Comparison of ENCODE assay signal across 2 cellular contexts in genomic region chr1:185864889-185865288, GRCh38.
TF ChIP-seq lines count a peak whose summit lies in the region.

No MANE protein-coding gene starts in this region.

TF ChIP-seq in IMR-90, 13 proteins besides CTCF, POLR2A, EP300 and RAD21:
- TF ChIP-seq CEBPB (IDR thresholded peaks at IDR 0.05; ENCODE audit: low read depth, low read length) (peak; percentile 79), RCOR1 (IDR thresholded peaks at IDR 0.05; ENCODE audit: insufficient replicate concordance, low read length) (no peak), USF2 (IDR thresholded peaks at IDR 0.05; ENCODE audit: low read depth, low read length) (no peak), MAZ (IDR thresholded peaks at IDR 0.05; ENCODE audit: borderline replicate concordance, low read depth, low read length) (no peak), SMC3 (IDR thresholded peaks at IDR 0.05; ENCODE audit: low read depth, low read length) (no peak), FOS (IDR thresholded peaks at IDR 0.05; ENCODE audit: low read depth, low read length) (peak; percentile 87), MXI1 (IDR thresholded peaks at IDR 0.05; ENCODE audit: borderline replicate concordance, low read depth, low read length) (no peak), NFE2L2 (IDR thresholded peaks at IDR 0.05; ENCODE audit: low read depth, low read length) (0 out of 2 replicates have a peak, but pooled peaks have one; percentile 5), RFX5 (IDR thresholded peaks at IDR 0.05; ENCODE audit: low read depth, low read length) (no peak), BHLHE40 (IDR thresholded peaks at IDR 0.05; ENCODE audit: low read depth, low read length) (peak; percentile 61), MAFK (IDR thresholded peaks at IDR 0.05; ENCODE audit: low read depth, low read length) (peak; percentile 62), ELK1 (IDR thresholded peaks at IDR 0.05; ENCODE audit: borderline replicate concordance, low read depth, low read length) (no peak), CHD1 (IDR thresholded peaks at IDR 0.05; ENCODE audit: low read depth, low read length) (no peak)

TF ChIP-seq in K562, 482 proteins besides CTCF, POLR2A, EP300 and RAD21:
- TF ChIP-seq FOSL1 (tag; conservative IDR thresholded peaks at IDR 0.05) (peak; percentile 87), ZFP1 (CRISPR knock-in tag; IDR thresholded peaks at IDR 0.05) (no peak), USF2 (CRISPR knock-in tag; IDR thresholded peaks at IDR 0.05) (peak; percentile 20; the same call in 1 of the 2 replicates), ELK1 (CRISPR knock-in tag; IDR thresholded peaks at IDR 0.05) (no peak)
